ENCODE assay signal across 18 cellular contexts in the genomic region with DNA sequence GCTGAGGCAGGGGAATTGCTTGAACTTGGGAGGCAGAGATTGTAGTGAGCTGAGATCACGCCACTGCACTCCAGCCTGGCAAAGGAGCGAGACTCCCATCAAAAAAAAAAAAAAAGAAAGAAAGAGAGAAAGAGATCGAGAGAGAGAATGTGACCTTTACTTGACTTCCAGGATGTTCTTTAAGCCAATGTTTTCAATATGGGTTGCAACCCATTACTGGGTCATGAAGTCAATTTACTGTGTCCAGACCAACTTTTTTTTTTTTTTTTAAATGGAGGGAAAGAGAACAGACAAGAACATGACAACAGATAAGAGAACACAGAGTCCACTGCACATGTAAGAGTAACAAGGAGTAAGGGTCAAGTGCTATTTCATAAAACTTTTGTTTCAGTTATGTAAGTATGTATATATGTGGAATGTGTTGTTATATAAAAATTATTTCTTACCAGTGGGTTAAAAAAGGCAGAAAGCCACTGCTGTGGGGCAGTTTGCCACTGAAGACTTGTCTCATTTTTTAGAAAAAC. TPM values are rescaled to one million over a fixed set of nuclear protein-coding genes. Genes with fewer than 3 reads are reported as not detected.
DNase-seq lines count a peak whose midpoint lies in the region; ATAC-seq and FAIRE-seq lines count a peak whose summit lies in the region.
"Had no signal": no experiment of that assay in that cellular context is flagged by ENCODE, and none has a peak within 500 bp of the region (broad histone marks: within the 10 kb centered on the region; RNA-seq: fewer than 3 reads in every experiment).

No MANE protein-coding gene starts in this region.

- H3K4me3 ChIP-seq in right cardiac atrium (ENCODE audit: low read length) = no peak overlapping the region
- no peak overlapping the region for H3K4me3 ChIP-seq in small intestine (ENCODE audit: low read depth in 1 of 2, low read length in 2 of 2)
- H3K4me3 ChIP-seq: A549; BLaER1 treated with 17β-estradiol and CSF1 and Interleukin-3, amounts not matched to agents 10 nM and 100 nM; GM23338; stomach had no signal

- H3K4me3 Mint-ChIP-seq in activated naive CD4-positive, alpha-beta T cell treated with anti-CD3 and anti-CD28 coated beads for 36 hours = no peak overlapping the region
- H3K4me3 Mint-ChIP-seq in T-cell = no peak overlapping the region
- H3K4me3 Mint-ChIP-seq: activated CD4-positive, alpha-beta T cell treated with anti-CD3 and anti-CD28 coated beads, Interleukin-2, amount 10 ng/mL, durations not matched to agents 24 days and 14 days; GM23338 had no signal

- CTCF ChIA-PET in activated naive CD4-positive, alpha-beta T cell treated with anti-CD3 and anti-CD28 coated beads for 36 hours (lab: Charles Lee) = no interaction called here
- CTCF ChIA-PET in T-cell (lab: Charles Lee) = interaction anchor here in 1 of 2 donors (1.5 to 1.9 kb wide), 2 partner anchors 11 to 28 kb away, joined by 3 to 5 read pairs; no protein-coding TSS in a partner anchor

- WGBS in right cardiac atrium = 57% methylated on average over 3 of the region's 3 CpGs
- WGBS in small intestine, 3 donors = 75 to 87% (median 77%) methylated on average over 3 of the region's 3 CpGs

- no peak for ATAC-seq in T-cell (replicated peaks in 1 of 4)
- peak; percentile 25 to 27 for ATAC-seq in right cardiac atrium
- no peak for ATAC-seq in GM18498 (IDR thresholded peaks at IDR 0.05; ENCODE audit: unreplicated experiment)
- ATAC-seq: A549, GM23338 had no signal

- intact Hi-C loops in activated naive CD4-positive, alpha-beta T cell treated with anti-CD3 and anti-CD28 coated beads for 36 hours (cut with micrococcal nuclease) = loop anchor here (10.0 kb wide), 1 partner anchor 156 kb away; no protein-coding TSS in a partner anchor
- intact Hi-C loops in right cardiac atrium (cut with DNase I) = no loop called here

- POLR2A ChIA-PET in T-cell (lab: Charles Lee) = interaction anchor here in 1 of 2 donors (2.9 kb wide), 1 partner anchor 27 kb away, joined by 17 read pairs; no protein-coding TSS in a partner anchor

- peaks cover 69% of the 10 kb centered on the region for H3K4me1 Mint-ChIP-seq in activated naive CD4-positive, alpha-beta T cell treated with anti-CD3 and anti-CD28 coated beads for 36 hours (ENCODE audit: low read depth)
- H3K4me1 Mint-ChIP-seq in T-cell = peaks cover 62 to 69% (median 68%) of the 10 kb centered on the region in 3 donors

- no peaks in the 10 kb centered on the region for H3K9me3 Mint-ChIP-seq in activated naive CD4-positive, alpha-beta T cell treated with anti-CD3 and anti-CD28 coated beads for 36 hours
- H3K9me3 Mint-ChIP-seq in T-cell = no peaks in the 10 kb centered on the region
- H3K9me3 Mint-ChIP-seq: activated CD4-positive, alpha-beta T cell treated with anti-CD3 and anti-CD28 coated beads, Interleukin-2, amount 10 ng/mL, durations not matched to agents 24 days and 14 days; GM23338 had no signal

- H3K27me3 ChIP-seq in right cardiac atrium (ENCODE audit: control insufficient read depth, insufficient read depth) (no peaks in the 10 kb centered on the region), small intestine (ENCODE audit: control insufficient read depth in 2 of 2, insufficient read depth in 2 of 2, low read length in 2 of 2) (no peaks in the 10 kb centered on the region)
- H3K27me3 ChIP-seq: BLaER1 treated with 17β-estradiol and CSF1 and Interleukin-3, amounts not matched to agents 10 nM and 100 nM; stomach had no signal

- H3K27me3 Mint-ChIP-seq in activated naive CD4-positive, alpha-beta T cell treated with anti-CD3 and anti-CD28 coated beads for 36 hours (ENCODE audit: low read depth) = no peaks in the 10 kb centered on the region
- H3K27me3 Mint-ChIP-seq in T-cell = no peaks in the 10 kb centered on the region
- H3K27me3 Mint-ChIP-seq: activated CD4-positive, alpha-beta T cell treated with anti-CD3 and anti-CD28 coated beads, Interleukin-2, amount 10 ng/mL, durations not matched to agents 24 days and 14 days had no signal

- H3K27ac Mint-ChIP-seq in activated naive CD4-positive, alpha-beta T cell treated with anti-CD3 and anti-CD28 coated beads for 36 hours = peak overlapping the region; percentile 70
- peak overlapping the region; percentile 34 to 36 for H3K27ac Mint-ChIP-seq in T-cell
- H3K27ac Mint-ChIP-seq: activated CD4-positive, alpha-beta T cell treated with anti-CD3 and anti-CD28 coated beads, Interleukin-2, amount 10 ng/mL, durations not matched to agents 24 days and 14 days; GM23338 had no signal

- H3K27ac ChIP-seq in right cardiac atrium (ENCODE audit: low read length) (peak overlapping the region; percentile 52), small intestine (ENCODE audit: low read depth in 1 of 2, low read length in 1 of 2) (peak overlapping the region; percentile 14 to 31)
- H3K27ac ChIP-seq: A549 had no signal

- DNase-seq in activated naive CD4-positive, alpha-beta T cell treated with anti-CD3 and anti-CD28 coated beads for 36 hours = no peak
- no peak for DNase-seq in activated naive CD4-positive, alpha-beta T cell (lab: John Stamatoyannopoulos, UW)
- DNase-seq in T-cell (no peak), right cardiac atrium (no peak), small intestine (peak; percentile 65), NCI-H187 treated with DMSO at 0.1 percent for 48 hours (lab: John Stamatoyannopoulos, UW) (no peak), NCI-H2171 treated with DMSO at 0.1 percent for 48 hours (lab: John Stamatoyannopoulos, UW) (no peak)
- DNase-seq: activated CD4-positive, alpha-beta T cell treated with anti-CD3 and anti-CD28 coated beads, Interleukin-2, amount 10 ng/mL, durations not matched to agents 24 days and 14 days; hypothalamus; NCI-H524 treated with DMSO at 0.1 percent for 48 hours; stimulated activated CD4-positive, alpha-beta T cell treated with anti-CD3 and anti-CD28 coated beads, Interleukin-1b, Interleukin-23, amount 100 ng/mL, for 48 hours; stomach; SW 1271 had no signal

- H3K4me1 ChIP-seq in right cardiac atrium (ENCODE audit: control insufficient read depth, insufficient read depth, low read length) = peaks cover 9% of the 10 kb centered on the region
- peaks cover 9 to 17% of the 10 kb centered on the region in 2 donors for H3K4me1 ChIP-seq in small intestine (ENCODE audit: control insufficient read depth in 2 of 2, insufficient read depth in 1 of 2, low read depth in 1 of 2, low read length in 1 of 2)

- FAIRE-seq in small intestine (lab: Jason Lieb, UNC) = no peak
- FAIRE-seq: A549, HTR-8/SVneo had no signal

- no peaks in the 10 kb centered on the region for H3K9me3 ChIP-seq in right cardiac atrium (ENCODE audit: control insufficient read depth, low read length)
- no peaks in the 10 kb centered on the region for H3K9me3 ChIP-seq in small intestine (ENCODE audit: control insufficient read depth, low read depth)
- H3K9me3 ChIP-seq: A549, stomach had no signal

- H3K36me3 Mint-ChIP-seq in activated naive CD4-positive, alpha-beta T cell treated with anti-CD3 and anti-CD28 coated beads for 36 hours (ENCODE audit: low read depth) = peaks cover 14% of the 10 kb centered on the region
- H3K36me3 Mint-ChIP-seq in T-cell = peaks cover 27% of the 10 kb centered on the region

- H3K36me3 ChIP-seq in small intestine (ENCODE audit: control insufficient read depth in 2 of 2, insufficient read depth in 2 of 2, low read length in 2 of 2) = no peaks in the 10 kb centered on the region

RNA-seq across cellular contexts. Expression of gene RAB8B, which starts 29.9 kb away (rescaled TPM):
- total RNA-seq in activated naive CD4-positive, alpha-beta T cell treated with anti-CD3 and anti-CD28 coated beads for 36 hours = 10 to 100 TPM; 91.5 to 93.1 TPM
- total RNA-seq in T-cell = 10 to 100 TPM; 52.2 to 66.7 (median 55.7) TPM
- 10 to 100 TPM; 16.1 to 21.5 (median 19.3) TPM for total RNA-seq in right cardiac atrium
- 7.2 TPM for polyA plus RNA-seq in right cardiac atrium
- 10 to 100 TPM in 2 of 3 donors, 1 to 10 TPM in 1; 9.8 to 14.5 (median 13.2) TPM for polyA plus RNA-seq in small intestine

RNA-seq across cellular contexts. Expression of gene APH1B, which starts 58.1 kb away (rescaled TPM):
- 1 to 10 TPM; 6.7 to 8.6 TPM for total RNA-seq in activated naive CD4-positive, alpha-beta T cell treated with anti-CD3 and anti-CD28 coated beads for 36 hours
- total RNA-seq in T-cell (10 to 100 TPM; 17.0 to 27.4 (median 20.9) TPM), right cardiac atrium (10 to 100 TPM; 10.4 to 13.4 (median 10.9) TPM)
- polyA plus RNA-seq in right cardiac atrium (6.0 TPM), small intestine (1 to 10 TPM; 1.4 to 4.5 (median 1.8) TPM)

Comparison
In these comparisons a context has a peak if more than half of its experiments do, and no peak if none do; other contexts are left out.
1. ATAC-seq: peak in right cardiac atrium (2 of 2); none in T-cell (0 of 4) and GM18498 (single experiment).